ENCODE assay signal across 29 cellular contexts in the genomic region with DNA sequence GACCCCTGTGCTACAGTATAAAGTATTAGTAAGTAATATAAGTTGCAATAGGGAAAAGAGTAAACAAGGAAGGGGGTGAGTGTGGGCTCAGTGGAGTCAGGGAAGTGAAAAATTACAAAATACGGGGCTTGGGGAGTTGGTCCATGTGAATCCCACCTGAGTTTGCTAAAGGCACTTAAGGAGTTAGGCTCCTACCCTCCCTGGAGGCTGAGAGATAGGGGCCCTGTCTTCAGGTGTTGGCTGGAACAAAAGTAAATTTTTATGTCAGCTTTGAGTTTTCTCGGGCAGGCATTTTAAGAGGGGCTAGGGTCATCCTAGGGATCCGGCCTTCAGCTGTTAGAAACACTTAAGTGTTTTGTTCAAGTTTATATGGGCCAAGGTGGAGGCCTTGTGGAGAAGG.
"Had no signal": no experiment of that assay in that cellular context is flagged by ENCODE, and none has a peak within 500 bp of the region (broad histone marks: within the 10 kb centered on the region; RNA-seq: fewer than 3 reads in every experiment).

No MANE protein-coding gene starts in this region.

- H3K27ac Mint-ChIP-seq: activated CD4-positive, alpha-beta memory T cell treated with anti-CD3 and anti-CD28 coated beads, Interleukin-2, amount 10 ng/mL, durations not matched to agents 7 days and 5 days; activated CD4-positive, alpha-beta T cell treated with anti-CD3 and anti-CD28 coated beads for 36 hours; activated CD4-positive, alpha-beta T cell treated with anti-CD3 and anti-CD28 coated beads, Interleukin-2, amount 10 ng/mL, durations not matched to agents 7 days and 5 days; activated naive CD4-positive, alpha-beta T cell treated with anti-CD3 and anti-CD28 coated beads, Interleukin-2, amount 10 ng/mL, durations not matched to agents 7 days and 5 days; activated naive CD4-positive, alpha-beta T cell treated with anti-CD3 and anti-CD28 coated beads, Interleukin-2, amount 50 U/mL, for 72 hours; activated naive CD8-positive, alpha-beta T cell treated with anti-CD3 and anti-CD28 coated beads, Interleukin-2, amount 10 ng/mL, durations not matched to agents 7 days and 5 days; activated T-cell treated with anti-CD3 and anti-CD28 coated beads, Interleukin-2, amount 50 U/mL, for 24 hours; activated T-cell treated with anti-CD3 and anti-CD28 coated beads, Interleukin-2, amount 50 U/mL, for 72 hours; T-helper 17 cell; T-helper 2 cell treated with Interferon-gamma antibody and Interleukin-4, amounts not matched to agents 5 μg/mL and 100 μg/mL, for 36 hours had no signal

- H3K27me3 Mint-ChIP-seq: activated T-cell treated with anti-CD3 and anti-CD28 coated beads, Interleukin-2, amount 50 U/mL, for 24 hours; T-helper 17 cell had no signal

- H3K4me3 Mint-ChIP-seq: activated CD4-positive, alpha-beta memory T cell treated with anti-CD3 and anti-CD28 coated beads, Interleukin-2, amount 10 ng/mL, durations not matched to agents 7 days and 5 days; activated CD4-positive, alpha-beta T cell treated with anti-CD3 and anti-CD28 coated beads for 36 hours; activated CD4-positive, alpha-beta T cell treated with anti-CD3 and anti-CD28 coated beads, Interleukin-2, amount 10 ng/mL, durations not matched to agents 7 days and 5 days; activated naive CD4-positive, alpha-beta T cell treated with anti-CD3 and anti-CD28 coated beads, Interleukin-2, amount 10 ng/mL, durations not matched to agents 7 days and 5 days; activated naive CD8-positive, alpha-beta T cell treated with anti-CD3 and anti-CD28 coated beads, Interleukin-2, amount 10 ng/mL, durations not matched to agents 7 days and 5 days; activated T-cell treated with anti-CD3 and anti-CD28 coated beads, Interleukin-2, amount 50 U/mL, for 24 hours; activated T-cell treated with anti-CD3 and anti-CD28 coated beads, Interleukin-2, amount 50 U/mL, for 72 hours; T-helper 17 cell; T-helper 2 cell treated with Interferon-gamma antibody and Interleukin-4, amounts not matched to agents 5 μg/mL and 100 μg/mL, for 36 hours had no signal

- ATAC-seq: activated CD4-positive, alpha-beta T cell treated with anti-CD3 and anti-CD28 coated beads for 36 hours; activated naive CD4-positive, alpha-beta T cell treated with anti-CD3 and anti-CD28 coated beads, Interleukin-2, amount 50 U/mL, for 72 hours; activated T-cell treated with anti-CD3 and anti-CD28 coated beads, Interleukin-2, amount 50 U/mL, for 72 hours; esophagus mucosa; T-helper 17 cell had no signal

- H3K36me3 Mint-ChIP-seq: activated naive CD4-positive, alpha-beta T cell treated with anti-CD3 and anti-CD28 coated beads, Interleukin-2, amount 10 ng/mL, durations not matched to agents 7 days and 5 days; activated naive CD4-positive, alpha-beta T cell treated with anti-CD3 and anti-CD28 coated beads, Interleukin-2, amount 50 U/mL, for 72 hours; activated naive CD8-positive, alpha-beta T cell treated with anti-CD3 and anti-CD28 coated beads, Interleukin-2, amount 10 ng/mL, durations not matched to agents 7 days and 5 days had no signal

- H3K27me3 ChIP-seq: brain microvascular endothelial cell, colonic mucosa had no signal

- DNase-seq: activated CD4-positive, alpha-beta memory T cell treated with anti-CD3 and anti-CD28 coated beads, Interleukin-2, amount 10 ng/mL, durations not matched to agents 7 days and 5 days; activated CD4-positive, alpha-beta T cell treated with anti-CD3 and anti-CD28 coated beads for 36 hours; activated CD4-positive, alpha-beta T cell treated with anti-CD3 and anti-CD28 coated beads, Interleukin-2, amount 10 ng/mL, durations not matched to agents 7 days and 5 days; activated CD4-positive, alpha-beta T cell treated with anti-CD3 and anti-CD28 coated beads, Interleukin-2, amount 50 U/mL, for 4 hours; activated CD4-positive, CD25-positive, alpha-beta regulatory T cell; activated CD4-positive, CD25-positive, alpha-beta regulatory T cell treated with anti-CD3 and anti-CD28 coated beads, Interleukin-2, amount 50 U/mL, for 72 hours; activated CD8-positive, alpha-beta memory T cell treated with anti-CD3 and anti-CD28 coated beads, Interleukin-2, amount 50 U/mL, for 48 hours; activated gamma-delta T cell; activated naive CD4-positive, alpha-beta T cell; activated naive CD4-positive, alpha-beta T cell treated with anti-CD3 and anti-CD28 coated beads, Interleukin-2, amount 10 ng/mL, durations not matched to agents 7 days and 5 days; activated naive CD8-positive, alpha-beta T cell treated with anti-CD3 and anti-CD28 coated beads, Interleukin-2, amount 10 ng/mL, durations not matched to agents 7 days and 5 days; activated T-cell treated with anti-CD3 and anti-CD28 coated beads for 4 hours; activated T-cell treated with anti-CD3 and anti-CD28 coated beads, Interleukin-2, amount 50 U/mL, for 24 hours; activated T-cell treated with anti-CD3 and anti-CD28 coated beads, Interleukin-2, amount 50 U/mL, for 72 hours; anterior cingulate cortex; brain microvascular endothelial cell; central memory CD4-positive, alpha-beta T cell; cerebellar nuclear complex; colonic mucosa; effector CD8-positive, alpha-beta T cell; foreskin fibroblast; head of caudate nucleus; hippocampal formation; T-helper 17 cell; T1000; WERI-Rb-1 had no signal

- H3K4me3 ChIP-seq: colonic mucosa had no signal

- H3K36me3 ChIP-seq: brain microvascular endothelial cell, colonic mucosa, WERI-Rb-1 had no signal

- H3K4me1 Mint-ChIP-seq: activated CD4-positive, alpha-beta memory T cell treated with anti-CD3 and anti-CD28 coated beads, Interleukin-2, amount 10 ng/mL, durations not matched to agents 7 days and 5 days; activated CD4-positive, alpha-beta T cell treated with anti-CD3 and anti-CD28 coated beads for 36 hours; activated CD4-positive, alpha-beta T cell treated with anti-CD3 and anti-CD28 coated beads, Interleukin-2, amount 10 ng/mL, durations not matched to agents 7 days and 5 days; activated naive CD4-positive, alpha-beta T cell treated with anti-CD3 and anti-CD28 coated beads, Interleukin-2, amount 10 ng/mL, durations not matched to agents 7 days and 5 days; activated naive CD8-positive, alpha-beta T cell treated with anti-CD3 and anti-CD28 coated beads, Interleukin-2, amount 10 ng/mL, durations not matched to agents 7 days and 5 days had no signal

- H3K27ac ChIP-seq: brain microvascular endothelial cell, colonic mucosa, WERI-Rb-1 had no signal

- H3K9me3 ChIP-seq: colonic mucosa had no signal

- H3K4me1 ChIP-seq: colonic mucosa had no signal

- H3K9me3 Mint-ChIP-seq: activated CD4-positive, alpha-beta memory T cell treated with anti-CD3 and anti-CD28 coated beads, Interleukin-2, amount 10 ng/mL, durations not matched to agents 7 days and 5 days; activated CD4-positive, alpha-beta T cell treated with anti-CD3 and anti-CD28 coated beads, Interleukin-2, amount 10 ng/mL, durations not matched to agents 7 days and 5 days; activated naive CD4-positive, alpha-beta T cell treated with anti-CD3 and anti-CD28 coated beads, Interleukin-2, amount 10 ng/mL, durations not matched to agents 7 days and 5 days; activated naive CD4-positive, alpha-beta T cell treated with anti-CD3 and anti-CD28 coated beads, Interleukin-2, amount 50 U/mL, for 72 hours; activated naive CD8-positive, alpha-beta T cell treated with anti-CD3 and anti-CD28 coated beads, Interleukin-2, amount 10 ng/mL, durations not matched to agents 7 days and 5 days; activated T-cell treated with anti-CD3 and anti-CD28 coated beads, Interleukin-2, amount 50 U/mL, for 24 hours; activated T-cell treated with anti-CD3 and anti-CD28 coated beads, Interleukin-2, amount 50 U/mL, for 72 hours; T-helper 2 cell treated with Interferon-gamma antibody and Interleukin-4, amounts not matched to agents 5 μg/mL and 100 μg/mL, for 36 hours had no signal
